Comparison of ENCODE assay signal across 19 cellular contexts in the genomic region with DNA sequence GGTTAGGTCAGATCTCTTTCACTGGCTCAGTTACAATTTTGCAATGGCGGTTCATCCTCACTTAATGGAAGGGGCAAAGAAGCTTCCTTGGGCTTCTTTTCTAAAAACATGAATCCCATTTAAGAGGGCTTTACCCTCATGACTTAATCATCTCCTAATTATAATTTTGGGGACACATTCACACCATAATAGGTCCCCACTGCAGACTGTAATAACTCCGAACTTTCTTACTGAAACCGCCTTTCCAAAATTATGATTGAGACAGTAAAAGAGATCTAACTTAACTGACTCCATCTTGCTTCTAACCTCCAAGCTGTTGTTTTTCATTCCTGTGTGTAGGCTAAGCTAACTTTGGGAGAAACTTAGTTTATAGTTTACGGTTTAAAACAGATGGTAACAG. TPM values are rescaled to one million over a fixed set of nuclear protein-coding genes. Genes with fewer than 3 reads are reported as not detected.
"Had no signal": no experiment of that assay in that cellular context is flagged by ENCODE, and none has a peak within 500 bp of the region (broad histone marks: within the 10 kb centered on the region; RNA-seq: fewer than 3 reads in every experiment).

No MANE protein-coding gene starts in this region.

- H3K27me3 ChIP-seq: gastroesophageal sphincter, neutrophil, right lobe of liver, spleen, tibial artery, upper lobe of right lung, vagina had no signal

- H3K36me3 ChIP-seq: gastroesophageal sphincter, left ventricle myocardium inferior, neutrophil, right lobe of liver, spleen, tibial artery, upper lobe of right lung, vagina had no signal

- FAIRE-seq: endothelial cell of umbilical vein, kidney had no signal

- DNase-seq: effector CD4-positive, alpha-beta T cell; endodermal cell; glutamatergic neuron; kidney; left ventricle myocardium inferior; naive thymus-derived CD8-positive, alpha-beta T cell; psoas muscle; retina; right lobe of liver; spleen; tibial artery; upper lobe of right lung had no signal

- H3K4me1 ChIP-seq: gastroesophageal sphincter, psoas muscle, right lobe of liver, vagina had no signal

- H3K9me3 ChIP-seq: neutrophil, psoas muscle, right lobe of liver, tibial artery, upper lobe of right lung, vagina had no signal

- H3K4me3 ChIP-seq: coronary artery, gastroesophageal sphincter, left ventricle myocardium inferior, psoas muscle, right lobe of liver, spleen, tibial artery, upper lobe of right lung, vagina had no signal

- H3K27ac ChIP-seq: coronary artery, gastroesophageal sphincter, left ventricle myocardium inferior, neutrophil, psoas muscle, right lobe of liver, spleen, tibial artery, upper lobe of right lung, vagina had no signal

- ATAC-seq: gastroesophageal sphincter; naive thymus-derived CD8-positive, alpha-beta T cell; psoas muscle; right lobe of liver; stimulated activated memory B cell treated with anti-CD40 and anti-IgM and Interleukin-4, amounts not matched to agents 10 μg/mL and 1 μg/mL and 100 μg/mL, for 72 hours; upper lobe of right lung had no signal

RNA-seq across cellular contexts. Expression of gene C15orf39, which starts 33.3 kb away (rescaled TPM):
- polyA plus RNA-seq: neural cell had no signal
